Comparison of ENCODE assay signal across 16 cellular contexts in genomic region chr17:56543280-56543679, GRCh38. TPM values are rescaled to one million over a fixed set of nuclear protein-coding genes. Genes with fewer than 3 reads are reported as not detected.
DNase-seq lines count a peak whose midpoint lies in the region; ATAC-seq and TF ChIP-seq lines count a peak whose summit lies in the region.
"Had no signal": no experiment of that assay in that cellular context is flagged by ENCODE, and none has a peak within 500 bp of the region (broad histone marks: within the 10 kb centered on the region; RNA-seq: fewer than 3 reads in every experiment).

No MANE protein-coding gene starts in this region.

- no peak overlapping the region for H3K4me2 ChIP-seq in neural progenitor cell

- no peaks in the 10 kb centered on the region for H4K20me1 ChIP-seq in neural progenitor cell (ENCODE audit: low read depth)

- no peak overlapping the region for H3K4me3 ChIP-seq in HEK293 (ENCODE audit: low read depth, low read length)
- no peak overlapping the region for H3K4me3 ChIP-seq in neural progenitor cell

- no peaks in the 10 kb centered on the region for H3K79me2 ChIP-seq in neural progenitor cell (ENCODE audit: low read depth)

- CTCF ChIA-PET in HEK293 (lab: Yijun Ruan, JAX): interaction anchor here (0.6 to 1.3 kb wide), 3 partner anchors 43 to 173 kb away, joined by 3 to 6 read pairs (median 3); no protein-coding TSS in a partner anchor

- H3K36me3 ChIP-seq in HEK293 (ENCODE audit: control insufficient read depth in 2 of 2, insufficient read depth in 1 of 2, low read length in 2 of 2) (no peaks in the 10 kb centered on the region), neural progenitor cell (no peaks in the 10 kb centered on the region)

- H3K9me3 Mint-ChIP-seq in neural progenitor cell: no peaks in the 10 kb centered on the region
- H3K9me3 Mint-ChIP-seq: CD8-positive, alpha-beta T cell had no signal

- H3K27ac Mint-ChIP-seq in neural progenitor cell: no peak overlapping the region
- H3K27ac Mint-ChIP-seq: CD14-positive monocyte; CD8-positive, alpha-beta T cell; IgD-negative memory B cell had no signal

- POLR2A ChIA-PET in HEK293 (lab: Yijun Ruan, JAX): interaction anchor here (0.7 kb wide), 1 partner anchor 596 kb away, joined by 3 read pairs; no protein-coding TSS in a partner anchor

- no peaks in the 10 kb centered on the region for H3K9me3 ChIP-seq in HEK293 (ENCODE audit: control insufficient read depth, insufficient read depth, low read depth, low read length)
- H3K9me3 ChIP-seq in neural progenitor cell (ENCODE audit: low read depth): no peaks in the 10 kb centered on the region

- H3K27me3 ChIP-seq in neural progenitor cell: no peaks in the 10 kb centered on the region

- no peak overlapping the region for H3K9ac ChIP-seq in neural progenitor cell

- H3K4me3 Mint-ChIP-seq in neural progenitor cell: no peak overlapping the region
- H3K4me3 Mint-ChIP-seq: CD14-positive monocyte; CD8-positive, alpha-beta T cell; IgD-negative memory B cell had no signal

- TF ChIP-seq CTCF in HEK293 (tag by site-specific recombination; IDR thresholded peaks at IDR 0.05) (no peak), neural progenitor cell (IDR thresholded peaks at IDR 0.05) (no peak)

- no peaks in the 10 kb centered on the region for H3K36me3 Mint-ChIP-seq in neural progenitor cell
- H3K36me3 Mint-ChIP-seq: CD14-positive monocyte; CD8-positive, alpha-beta T cell; IgD-negative memory B cell had no signal

- H3K27me3 Mint-ChIP-seq in neural progenitor cell (ENCODE audit: insufficient read depth, low read depth): no peaks in the 10 kb centered on the region

- no peak for ATAC-seq in HG03432 (IDR thresholded peaks at IDR 0.05; ENCODE audit: unreplicated experiment)
- ATAC-seq: CD8-positive, alpha-beta T cell had no signal

- H3F3A ChIP-seq in neural progenitor cell (ENCODE audit: low read depth): peaks cover 7% of the 10 kb centered on the region

- DNase-seq in ELF-1 (ENCODE audit: low read depth, low spot score): peak; percentile 18
- DNase-seq in islet precursor cell: peak; percentile 69
- DNase-seq in neural progenitor cell (ENCODE audit: low spot score): peak; percentile 40
- DNase-seq in NK-92 (lab: John Stamatoyannopoulos, UW; ENCODE audit: unreplicated experiment): no peak
- DNase-seq in mesenteric fat pad (ENCODE audit: low spot score): no peak
- DNase-seq: CD8-positive, alpha-beta T cell; COR-L47; DMS153; DMS79 treated with DMSO at 0.1 percent for 48 hours; EL; GDM1; HCEC 1CT had no signal

- H3K27ac ChIP-seq in HEK293 (ENCODE audit: extremely low read depth, low read depth, low read length): no peak overlapping the region
- H3K27ac ChIP-seq in neural progenitor cell: no peak overlapping the region

- no peak overlapping the region for H2AFZ ChIP-seq in neural progenitor cell (replicated peaks)

- peaks cover 6% of the 10 kb centered on the region for H3K4me1 Mint-ChIP-seq in neural progenitor cell
- H3K4me1 Mint-ChIP-seq: CD14-positive monocyte, IgD-negative memory B cell had no signal

- H3K4me1 ChIP-seq in HEK293 (ENCODE audit: control insufficient read depth, insufficient read depth, low read length) (no peaks in the 10 kb centered on the region), neural progenitor cell (peaks cover 17% of the 10 kb centered on the region)

TF ChIP-seq in HEK293, 187 proteins besides CTCF, POLR2A, EP300 and RAD21:
- TF ChIP-seq REST (tag by site-specific recombination; IDR thresholded peaks at IDR 0.05) (peak; percentile 36; the same call in 1 of the 2 replicates), ZNF629 (tag by site-specific recombination; IDR thresholded peaks at IDR 0.05) (no peak), ZNF510 (tag by site-specific recombination; IDR thresholded peaks at IDR 0.05; ENCODE audit: insufficient replicate concordance) (no peak)
TF ChIP-seq in HEK293: peak in this region for 1.

RNA-seq across cellular contexts. Expression of gene NOG, which starts 50.2 kb away (rescaled TPM):
- total RNA-seq in neural progenitor cell (ENCODE audit: low replicate concordance) (0.34 and 2.4 TPM in 2 replicates), mesenteric fat pad (0.74 TPM)

Comparison
In these comparisons a context has a peak if more than half of its experiments do, and no peak if none do; other contexts are left out.
1. DNase-seq: peak in ELF-1 (single experiment), islet precursor cell (single experiment) and neural progenitor cell (single experiment); none in NK-92 (single experiment) and mesenteric fat pad (single experiment).